In the genomic region with DNA sequence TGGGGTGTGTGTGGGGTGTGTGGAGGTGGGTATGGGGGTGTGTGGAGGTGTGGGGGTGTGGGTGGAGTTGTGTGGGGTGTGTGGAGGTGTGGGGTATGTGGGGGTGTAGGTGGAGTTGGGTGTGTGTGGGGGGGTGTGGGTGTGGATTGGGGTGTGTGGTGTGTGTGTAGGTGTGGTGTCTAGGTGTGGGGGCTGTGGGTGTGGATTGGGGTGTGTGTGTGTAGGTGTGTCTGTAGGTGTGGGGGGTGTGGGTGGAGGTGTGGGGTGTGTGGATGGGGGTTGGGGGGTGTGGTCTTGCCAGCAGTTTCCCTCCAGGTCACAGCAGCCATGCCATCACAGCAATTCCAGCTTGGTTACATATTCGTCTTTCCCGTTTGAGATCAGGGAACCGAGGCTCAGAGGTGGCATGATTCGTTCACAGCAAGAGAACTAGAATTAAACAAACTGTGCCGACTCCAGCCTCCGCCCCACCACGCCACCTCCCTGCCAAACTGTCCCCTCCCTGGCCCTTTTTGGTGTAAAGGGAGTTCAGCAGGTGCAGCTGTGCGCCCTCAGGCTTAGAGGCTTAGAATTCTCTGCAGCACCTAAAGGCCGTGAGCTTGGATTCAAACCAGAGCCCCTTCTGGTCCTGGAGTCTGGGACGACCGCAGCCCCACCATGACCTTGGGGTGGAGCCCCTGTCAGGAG, we compare ENCODE assay signal across 10 cellular contexts. TPM values are rescaled to one million over a fixed set of nuclear protein-coding genes. Genes with fewer than 3 reads are reported as not detected.
DNase-seq lines count a peak whose midpoint lies in the region; ATAC-seq, FAIRE-seq and TF ChIP-seq lines count a peak whose summit lies in the region.
"Not testable (repeated sequence)": the region's sequence is repeated elsewhere in the genome, so short reads cannot be mapped to it uniquely, and the experiment has no call there.
"Had no signal": no experiment of that assay in that cellular context is flagged by ENCODE, and none has a peak within 500 bp of the region (broad histone marks: within the 10 kb centered on the region; RNA-seq: fewer than 3 reads in every experiment).

No MANE protein-coding gene starts in this region.

- not testable (repeated sequence) for H3K9me3 Mint-ChIP-seq in effector memory CD8-positive, alpha-beta T cell

- H3K36me3 Mint-ChIP-seq in effector memory CD8-positive, alpha-beta T cell (ENCODE audit: insufficient read depth) = peaks cover 10% of the 10 kb centered on the region

- H2AFZ ChIP-seq in hepatocyte = not testable (repeated sequence)

- peak; percentile 73 for ATAC-seq in effector memory CD8-positive, alpha-beta T cell (replicated peaks)
- ATAC-seq in upper lobe of left lung (ENCODE audit: low FRiP score in 2 of 2) = peak; percentile 43 to 77

- H3K4me3 ChIP-seq in hepatocyte; mucosa of rectum (ENCODE audit: low read length in 2 of 2); upper lobe of left lung: not testable (repeated sequence)

- not testable (repeated sequence) for H3K9me2 ChIP-seq in hepatocyte (replicated peaks; ENCODE audit: insufficient read depth)

- not testable (repeated sequence) for H3K4me3 Mint-ChIP-seq in effector memory CD8-positive, alpha-beta T cell

- H3K36me3 ChIP-seq in hepatocyte (replicated peaks; ENCODE audit: insufficient read depth, low read depth); mucosa of rectum (ENCODE audit: control insufficient read depth in 2 of 2, insufficient read depth in 2 of 2, low read length in 2 of 2): not testable (repeated sequence)
- H3K36me3 ChIP-seq in upper lobe of left lung = peaks cover 0 to 25% (median 0%) of the 10 kb centered on the region in 4 donors

- WGBS in hepatocyte (ENCODE audit: low lambda C conversion rate, missing lambda C conversion rate) = 89% methylated on average over 9 of the region's 11 CpGs
- WGBS in upper lobe of left lung, 2 donors = 77 to 87% methylated on average over 6 to 10 of the region's 11 CpGs

- not testable (repeated sequence) for H3K79me2 ChIP-seq in hepatocyte

- not testable (repeated sequence) for H3K27me3 ChIP-seq in hepatocyte; mucosa of rectum (ENCODE audit: control insufficient read depth in 2 of 2, insufficient read depth in 2 of 2, low read length in 2 of 2); upper lobe of left lung

- not testable (repeated sequence) for FAIRE-seq in D721Med (lab: Jason Lieb, UNC)

- not testable (repeated sequence) for TF ChIP-seq CTCF in D721Med (IDR thresholded peaks at IDR 0.05; ENCODE audit: insufficient read depth, missing control alignments); hepatocyte (IDR thresholded peaks at IDR 0.05; ENCODE audit: poor library complexity); upper lobe of left lung (IDR thresholded peaks at IDR 0.05)

- TF ChIP-seq POLR2A in upper lobe of left lung (IDR thresholded peaks at IDR 0.05) = not testable (repeated sequence)

- not testable (repeated sequence) for TF ChIP-seq EP300 in upper lobe of left lung (IDR thresholded peaks at IDR 0.05)

- not testable (repeated sequence) for H4K20me1 ChIP-seq in hepatocyte (ENCODE audit: insufficient read depth, poor library complexity, severe bottlenecking)

- not testable (repeated sequence) for H3K4me2 ChIP-seq in hepatocyte

- H3K4me1 Mint-ChIP-seq in effector memory CD8-positive, alpha-beta T cell (ENCODE audit: low read depth in 2 of 2) = not testable (repeated sequence)

- not testable (repeated sequence) for H3K27ac ChIP-seq in hepatocyte, upper lobe of left lung
- H3K27ac ChIP-seq in mucosa of rectum (ENCODE audit: low read depth in 2 of 2, low read length in 2 of 2) = peak overlapping the region; percentile 43 to 47

- not testable (repeated sequence) for H3K27me3 Mint-ChIP-seq in effector memory CD8-positive, alpha-beta T cell

- H3K4me1 ChIP-seq in hepatocyte (ENCODE audit: insufficient read depth); mucosa of rectum (ENCODE audit: control insufficient read depth in 2 of 2, insufficient read depth in 2 of 2, low read length in 2 of 2); upper lobe of left lung: not testable (repeated sequence)

- H3K9ac ChIP-seq in mucosa of rectum (ENCODE audit: low read depth in 1 of 2, low read length in 2 of 2) = not testable (repeated sequence)

- peak; percentile 18 for DNase-seq in D721Med (ENCODE audit: insufficient read length, low spot score)
- DNase-seq in HCEC 1CT = peak; percentile 2
- DNase-seq in NCI-H526 treated with DMSO at 0.1 percent for 48 hours (lab: John Stamatoyannopoulos, UW) = peak; percentile 36
- DNase-seq in activated CD8-positive, alpha-beta memory T cell treated with anti-CD3 and anti-CD28 coated beads for 24 hours = peak; percentile 56
- DNase-seq in effector memory CD8-positive, alpha-beta T cell; upper lobe of left lung: not testable (repeated sequence)
- DNase-seq in hepatocyte (ENCODE audit: low spot score) = peak; percentile 13

- H3K27ac Mint-ChIP-seq in effector memory CD8-positive, alpha-beta T cell = peak overlapping the region; percentile 55 to 83

- not testable (repeated sequence) for H3K9me3 ChIP-seq in hepatocyte (ENCODE audit: low read depth); mucosa of rectum (ENCODE audit: control insufficient read depth in 2 of 2, low read length in 2 of 2); upper lobe of left lung

RNA-seq across cellular contexts. Expression of gene SPDYE17, which starts 33.3 kb away (rescaled TPM):
- not detected in 2 replicates for total RNA-seq in hepatocyte
- not detected in 2 replicates for polyA plus RNA-seq in hepatocyte
- not detected for total RNA-seq in upper lobe of left lung
- total RNA-seq: fibroblast of villous mesenchyme, OCI-LY7 had no signal
